13 cellular contexts compared by ENCODE assay signal in genomic region chr15:23866832-23867231, GRCh38.
DNase-seq lines count a peak whose midpoint lies in the region; ATAC-seq and TF ChIP-seq lines count a peak whose summit lies in the region.
"Had no signal": no experiment of that assay in that cellular context is flagged by ENCODE, and none has a peak within 500 bp of the region (broad histone marks: within the 10 kb centered on the region; RNA-seq: fewer than 3 reads in every experiment).

No MANE protein-coding gene starts in this region.

- no peaks in the 10 kb centered on the region for H3K27me3 ChIP-seq in naive thymus-derived CD4-positive, alpha-beta T cell (ENCODE audit: control insufficient read depth in 2 of 2, insufficient read depth in 2 of 2, low read length in 2 of 2)

- H3K9me3 ChIP-seq in naive thymus-derived CD4-positive, alpha-beta T cell (ENCODE audit: control insufficient read depth in 2 of 3, low read length in 3 of 3): no peaks in the 10 kb centered on the region
- H3K9me3 ChIP-seq: heart left ventricle, mucosa of descending colon had no signal

- H3K4me1 Mint-ChIP-seq in naive thymus-derived CD4-positive, alpha-beta T cell: no peaks in the 10 kb centered on the region
- no peaks in the 10 kb centered on the region for H3K4me1 Mint-ChIP-seq in activated CD4-positive, alpha-beta memory T cell treated with anti-CD3 and anti-CD28 coated beads for 36 hours (ENCODE audit: low read depth)

- no peak overlapping the region for H3K27ac ChIP-seq in naive thymus-derived CD4-positive, alpha-beta T cell (ENCODE audit: low read depth, low read length)
- H3K27ac ChIP-seq: heart left ventricle had no signal

- CTCF ChIA-PET in naive thymus-derived CD4-positive, alpha-beta T cell (lab: Charles Lee): no interaction called here
- CTCF ChIA-PET in activated CD4-positive, alpha-beta memory T cell treated with anti-CD3 and anti-CD28 coated beads for 36 hours (lab: Charles Lee): no interaction called here

- peaks cover 0 to 10% (median 5%) of the 10 kb centered on the region in 11 donors for H3K9me3 Mint-ChIP-seq in naive thymus-derived CD4-positive, alpha-beta T cell
- peaks cover 2% of the 10 kb centered on the region for H3K9me3 Mint-ChIP-seq in activated CD4-positive, alpha-beta memory T cell treated with anti-CD3 and anti-CD28 coated beads for 36 hours
- H3K9me3 Mint-ChIP-seq: activated T-helper 2 cell treated with anti-CD3 and anti-CD28 coated beads, Interferon-gamma antibody, Interleukin-2, Interleukin-4, amounts not matched to agents 10 μg/mL and 5 μg/mL and 100 μg/mL, durations not matched to agents 14 hours and 24 hours and 36 hours had no signal

- H3K27ac Mint-ChIP-seq in naive thymus-derived CD4-positive, alpha-beta T cell: no peak overlapping the region
- H3K27ac Mint-ChIP-seq in activated CD4-positive, alpha-beta memory T cell treated with anti-CD3 and anti-CD28 coated beads for 36 hours: no peak overlapping the region
- H3K27ac Mint-ChIP-seq: activated T-helper 2 cell treated with anti-CD3 and anti-CD28 coated beads, Interferon-gamma antibody, Interleukin-2, Interleukin-4, amounts not matched to agents 10 μg/mL and 5 μg/mL and 100 μg/mL, durations not matched to agents 14 hours and 24 hours and 36 hours had no signal

- H3K36me3 ChIP-seq in naive thymus-derived CD4-positive, alpha-beta T cell (ENCODE audit: control insufficient read depth in 2 of 3, insufficient read depth in 3 of 3, low read length in 3 of 3): no peaks in the 10 kb centered on the region
- H3K36me3 ChIP-seq: heart left ventricle had no signal

- no peak for DNase-seq in AG09309 (ENCODE audit: low read depth)
- peak; percentile 15 for DNase-seq in HuH-7 (ENCODE audit: low spot score)
- DNase-seq in RPMI7951 (ENCODE audit: low read depth): peak; percentile 6
- peak; percentile 22 for DNase-seq in iris pigment epithelial cell (ENCODE audit: low read depth)
- no peak for DNase-seq in naive thymus-derived CD4-positive, alpha-beta T cell
- no peak for DNase-seq in stimulated activated naive CD4-positive, alpha-beta T cell (lab: John Stamatoyannopoulos, UW)
- no peak for DNase-seq in cardiac septum (ENCODE audit: low spot score)
- DNase-seq in activated CD4-positive, alpha-beta memory T cell treated with anti-CD3 and anti-CD28 coated beads for 36 hours: no peak
- DNase-seq: DMS79; heart left ventricle; stimulated activated naive CD4-positive, alpha-beta T cell treated with Interleukin-2 at 50 U/mL for 16 hours had no signal

- H3K4me3 ChIP-seq in AG09309 (ENCODE audit: control insufficient read depth, low read depth, low read length): no peak overlapping the region
- no peak overlapping the region for H3K4me3 ChIP-seq in naive thymus-derived CD4-positive, alpha-beta T cell (ENCODE audit: low read length)
- H3K4me3 ChIP-seq: heart left ventricle, mucosa of descending colon had no signal

- intact Hi-C loops in naive thymus-derived CD4-positive, alpha-beta T cell (cut with micrococcal nuclease): no loop called here
- intact Hi-C loops in cardiac septum (cut with DNase I): no loop called here
- intact Hi-C loops in activated CD4-positive, alpha-beta memory T cell treated with anti-CD3 and anti-CD28 coated beads for 36 hours (cut with micrococcal nuclease): no loop called here

- H3K36me3 Mint-ChIP-seq in naive thymus-derived CD4-positive, alpha-beta T cell: no peaks in the 10 kb centered on the region
- no peaks in the 10 kb centered on the region for H3K36me3 Mint-ChIP-seq in activated CD4-positive, alpha-beta memory T cell treated with anti-CD3 and anti-CD28 coated beads for 36 hours

- H3K4me1 ChIP-seq in naive thymus-derived CD4-positive, alpha-beta T cell (ENCODE audit: control insufficient read depth in 2 of 2, insufficient read depth in 2 of 2, low read length in 2 of 2): no peaks in the 10 kb centered on the region
- H3K4me1 ChIP-seq: heart left ventricle had no signal

- no peak overlapping the region for H3K4me3 Mint-ChIP-seq in naive thymus-derived CD4-positive, alpha-beta T cell
- H3K4me3 Mint-ChIP-seq in activated CD4-positive, alpha-beta memory T cell treated with anti-CD3 and anti-CD28 coated beads for 36 hours: no peak overlapping the region

- no peak for ATAC-seq in naive thymus-derived CD4-positive, alpha-beta T cell
- ATAC-seq: heart left ventricle, mucosa of descending colon had no signal

- POLR2A ChIA-PET in naive thymus-derived CD4-positive, alpha-beta T cell (lab: Charles Lee): no interaction called here
- POLR2A ChIA-PET in activated CD4-positive, alpha-beta memory T cell treated with anti-CD3 and anti-CD28 coated beads for 36 hours (lab: Charles Lee): no interaction called here

- peak; percentile 7 for TF ChIP-seq CTCF in AG09309 (IDR thresholded peaks at IDR 0.05; ENCODE audit: control insufficient read depth, insufficient read depth, low read depth, low read length, missing control alignments)

- H3K27me3 Mint-ChIP-seq in naive thymus-derived CD4-positive, alpha-beta T cell: peaks cover 0 to 12% (median 6%) of the 10 kb centered on the region in 5 donors
- H3K27me3 Mint-ChIP-seq in activated CD4-positive, alpha-beta memory T cell treated with anti-CD3 and anti-CD28 coated beads for 36 hours: peaks cover 2% of the 10 kb centered on the region

Comparison
In these comparisons a context has a peak if more than half of its experiments do, and no peak if none do; other contexts are left out.
1. DNase-seq: peak in HuH-7 (single experiment), RPMI7951 (single experiment) and iris pigment epithelial cell (single experiment); none in AG09309 (single experiment), naive thymus-derived CD4-positive, alpha-beta T cell (0 of 9), stimulated activated naive CD4-positive, alpha-beta T cell (0 of 6), cardiac septum (single experiment) and activated CD4-positive, alpha-beta memory T cell treated with anti-CD3 and anti-CD28 coated beads for 36 hours (single experiment).